Comparison of ENCODE assay signal across 15 cellular contexts in genomic region chr5:171314728-171315385, GRCh38. TPM values are rescaled to one million over a fixed set of nuclear protein-coding genes. Genes with fewer than 3 reads are reported as not detected.
DNase-seq lines count a peak whose midpoint lies in the region; ATAC-seq and TF ChIP-seq lines count a peak whose summit lies in the region.
"Had no signal": no experiment of that assay in that cellular context is flagged by ENCODE, and none has a peak within 500 bp of the region (broad histone marks: within the 10 kb centered on the region; RNA-seq: fewer than 3 reads in every experiment).

No MANE protein-coding gene starts in this region.

- H3K27ac ChIP-seq in lower lobe of right lung (no peak overlapping the region), thyroid gland (no peak overlapping the region)
- H3K27ac ChIP-seq: epithelial cell of prostate, SJSA1, WERI-Rb-1 had no signal

- no peak for TF ChIP-seq POLR2A in thyroid gland (IDR thresholded peaks at IDR 0.05)

- 4% methylated on average over 11 to 37 of the region's 53 CpGs for WGBS in thyroid gland, 2 donors

- in situ Hi-C loops in KBM-7 (cut with MboI; ENCODE audit: low pct_unique_long_range_greater_than_20kb, low sequenced_read_pairs), result no loop called here

- H3K4me3 ChIP-seq in cardiac fibroblast (replicated peaks in 1 of 2; ENCODE audit: low read depth in 2 of 2, low read length in 2 of 2) (peak overlapping the region; percentile 9 to 26), lower lobe of right lung (peak overlapping the region; percentile 12), thyroid gland (replicated peaks in 1 of 3) (no peak overlapping the region)
- H3K4me3 ChIP-seq: SJSA1 had no signal

- H3K27me3 ChIP-seq in lower lobe of right lung (ENCODE audit: low read depth) (peaks cover 98% of the 10 kb centered on the region), thyroid gland (peaks cover 59% of the 10 kb centered on the region)

- TF ChIP-seq CTCF in cardiac fibroblast (IDR thresholded peaks at IDR 0.05; ENCODE audit: low read depth, low read length), result no peak
- no peak for TF ChIP-seq CTCF in lower lobe of right lung (IDR thresholded peaks at IDR 0.05)
- no peak for TF ChIP-seq CTCF in thyroid gland (IDR thresholded peaks at IDR 0.05)

- intact Hi-C loops in lower lobe of right lung (cut with DNase I) (no loop called here), thyroid gland (cut with DNase I) (no loop called here)

- ATAC-seq in lower lobe of right lung, result no peak
- ATAC-seq in HG03342 (IDR thresholded peaks at IDR 0.05; ENCODE audit: unreplicated experiment), result no peak

- no peaks in the 10 kb centered on the region for H3K9me3 ChIP-seq in lower lobe of right lung
- no peaks in the 10 kb centered on the region for H3K9me3 ChIP-seq in thyroid gland

- peaks cover 49% of the 10 kb centered on the region for H3K4me1 ChIP-seq in lower lobe of right lung
- H3K4me1 ChIP-seq in thyroid gland, result peaks cover 36 to 49% of the 10 kb centered on the region in 2 donors

- DNase-seq in activated effector memory CD4-positive, alpha-beta T cell treated with anti-CD3 and anti-CD28 coated beads, Interleukin-2, amount 50 U/mL, for 16 hours, result peak; percentile 59
- no peak for DNase-seq in activated effector memory CD4-positive, alpha-beta T cell treated with Interleukin-2 at 50 U/mL for 16 hours
- DNase-seq in cardiac fibroblast (ENCODE audit: low read depth in 2 of 2), result peak in 1 of 2 donors; percentile 31
- DNase-seq in lower lobe of right lung, result no peak
- DNase-seq in thyroid gland, result peak; percentile 23 to 27
- no peak for DNase-seq in KBM-7
- DNase-seq in NCI-H128 (lab: John Stamatoyannopoulos, UW; ENCODE audit: unreplicated experiment), result no peak
- DNase-seq: COR-L47, NCI-H1930, NCI-H82, WERI-Rb-1 had no signal

- H3K36me3 ChIP-seq in lower lobe of right lung (no peaks in the 10 kb centered on the region), thyroid gland (no peaks in the 10 kb centered on the region)
- H3K36me3 ChIP-seq: SJSA1, WERI-Rb-1 had no signal

RNA-seq across cellular contexts. Expression of gene TLX3, which starts 5.8 kb away (rescaled TPM):
- total RNA-seq in lower lobe of right lung, result not detected
- total RNA-seq in thyroid gland, result not detected
- total RNA-seq: SJSA1, temporal lobe had no signal

Comparison
In these comparisons a context has a peak if more than half of its experiments do, and no peak if none do; other contexts are left out.
1. DNase-seq: peak in activated effector memory CD4-positive, alpha-beta T cell treated with anti-CD3 and anti-CD28 coated beads, Interleukin-2, amount 50 U/mL, for 16 hours (single experiment) and thyroid gland (2 of 2); none in activated effector memory CD4-positive, alpha-beta T cell treated with Interleukin-2 at 50 U/mL for 16 hours (single experiment), lower lobe of right lung (single experiment), KBM-7 (single experiment) and NCI-H128 (single experiment).
2. H3K4me3 ChIP-seq: peak in cardiac fibroblast (2 of 2) and lower lobe of right lung (single experiment); none in thyroid gland (0 of 3).